Comparison of ENCODE assay signal across 13 cellular contexts in the genomic region with DNA sequence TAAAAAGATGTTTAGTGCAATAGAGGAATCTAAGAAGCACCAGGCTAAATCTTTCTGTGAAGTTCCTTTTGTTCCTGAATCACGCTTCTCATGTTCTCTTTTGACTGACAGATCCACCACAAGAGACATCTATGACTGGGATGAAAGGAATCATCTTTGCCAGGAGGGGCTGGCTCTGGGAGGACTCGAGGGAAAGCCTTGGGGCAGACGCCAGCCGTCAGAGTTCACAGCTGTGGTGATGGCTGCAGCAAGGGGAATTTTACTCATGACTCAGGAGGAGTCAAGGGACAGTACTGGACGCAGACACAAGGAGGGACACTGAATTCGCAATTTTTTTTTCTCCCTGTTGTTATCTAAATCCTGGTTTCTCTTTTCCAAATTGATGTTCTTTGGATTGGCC. TPM values are rescaled to one million over a fixed set of nuclear protein-coding genes. Genes with fewer than 3 reads are reported as not detected.
DNase-seq lines count a peak whose midpoint lies in the region; ATAC-seq, FAIRE-seq and TF ChIP-seq lines count a peak whose summit lies in the region.
"Had no signal": no experiment of that assay in that cellular context is flagged by ENCODE, and none has a peak within 500 bp of the region (broad histone marks: within the 10 kb centered on the region; RNA-seq: fewer than 3 reads in every experiment).

No MANE protein-coding gene starts in this region.

- peak; percentile 59 for ATAC-seq in Right ventricle myocardium inferior
- ATAC-seq: naive thymus-derived CD4-positive, alpha-beta T cell had no signal

- no peaks in the 10 kb centered on the region for H3K79me2 ChIP-seq in astrocyte (ENCODE audit: insufficient read depth, low read length)

- WGBS in esophagus squamous epithelium, 2 donors: 62 to 73% methylated on average over 6 of the region's 6 CpGs

- no peak for FAIRE-seq in astrocyte (lab: Jason Lieb, UNC)
- FAIRE-seq: colon, islet of Langerhans had no signal

- no peak overlapping the region for H3K9ac ChIP-seq in astrocyte (ENCODE audit: low read length)

- no peaks in the 10 kb centered on the region for H4K20me1 ChIP-seq in astrocyte (ENCODE audit: insufficient read depth, low read length)

- intact Hi-C loops in Right ventricle myocardium inferior (cut with DNase I) (no loop called here), cardiac septum (cut with DNase I) (no loop called here), esophagus squamous epithelium (cut with DNase I) (no loop called here)

- no peak overlapping the region for H3K4me3 Mint-ChIP-seq in astrocyte (ENCODE audit: unreplicated experiment)
- H3K4me3 Mint-ChIP-seq: naive thymus-derived CD4-positive, alpha-beta T cell; type B pancreatic cell had no signal

- H3K27me3 Mint-ChIP-seq in astrocyte (ENCODE audit: low read depth, unreplicated experiment): no peaks in the 10 kb centered on the region

- H3K27me3 ChIP-seq in astrocyte (ENCODE audit: insufficient read depth, low read length): no peaks in the 10 kb centered on the region
- H3K27me3 ChIP-seq in esophagus squamous epithelium: no peaks in the 10 kb centered on the region

- H3K4me1 ChIP-seq in astrocyte (ENCODE audit: insufficient read depth, low read length) (no peaks in the 10 kb centered on the region), esophagus squamous epithelium (no peaks in the 10 kb centered on the region)

- H3K27ac Mint-ChIP-seq in astrocyte (ENCODE audit: unreplicated experiment): peak overlapping the region; percentile 90
- H3K27ac Mint-ChIP-seq: naive thymus-derived CD4-positive, alpha-beta T cell; type B pancreatic cell had no signal

- H3K36me3 Mint-ChIP-seq in astrocyte (ENCODE audit: low read depth, unreplicated experiment): peaks cover 2% of the 10 kb centered on the region
- H3K36me3 Mint-ChIP-seq: type B pancreatic cell had no signal

- TF ChIP-seq POLR2A in esophagus squamous epithelium (IDR thresholded peaks at IDR 0.05): no peak

- H3K9me3 ChIP-seq in astrocyte (ENCODE audit: insufficient read depth, low read depth, low read length) (no peaks in the 10 kb centered on the region), esophagus squamous epithelium (no peaks in the 10 kb centered on the region)

- peak; percentile 61 for DNase-seq in Right ventricle myocardium inferior (ENCODE audit: missing footprints)
- DNase-seq in cardiac septum (ENCODE audit: low spot score): no peak
- DNase-seq in astrocyte (ENCODE audit: low read depth): peak; percentile 9
- peak; percentile 8 for DNase-seq in hepatic stellate cell (ENCODE audit: low spot score)
- DNase-seq in esophagus squamous epithelium (lab: John Stamatoyannopoulos, UW): no peak
- no peak for DNase-seq in stimulated activated CD4-positive, alpha-beta T cell treated with anti-CD3 and anti-CD28 coated beads, Interleukin-2, amount 100 ng/mL, for 24 hours
- no peak for DNase-seq in activated CD8-positive, alpha-beta memory T cell treated with anti-CD3 and anti-CD28 coated beads, Interleukin-2, amount 50 U/mL, for 4 hours
- DNase-seq in NCI-H128 (lab: John Stamatoyannopoulos, UW; ENCODE audit: unreplicated experiment): no peak
- DNase-seq: DND-41; naive thymus-derived CD4-positive, alpha-beta T cell had no signal

- H3K4me2 ChIP-seq in astrocyte (ENCODE audit: low read length): no peak overlapping the region

- H3K27ac ChIP-seq in astrocyte (ENCODE audit: low read depth, low read length) (no peak overlapping the region), esophagus squamous epithelium (no peak overlapping the region)

- peaks cover 2% of the 10 kb centered on the region for H3K9me3 Mint-ChIP-seq in astrocyte (ENCODE audit: unreplicated experiment)
- H3K9me3 Mint-ChIP-seq: type B pancreatic cell had no signal

- H3K4me3 ChIP-seq in astrocyte (ENCODE audit: insufficient read depth, low read depth, low read length): no peak overlapping the region
- no peak overlapping the region for H3K4me3 ChIP-seq in esophagus squamous epithelium

- no peak overlapping the region for H2AFZ ChIP-seq in astrocyte (ENCODE audit: low read depth, low read length)

- no peaks in the 10 kb centered on the region for H3K36me3 ChIP-seq in astrocyte (ENCODE audit: insufficient read depth, low read length)
- no peaks in the 10 kb centered on the region for H3K36me3 ChIP-seq in esophagus squamous epithelium

- H3K4me1 Mint-ChIP-seq in astrocyte (ENCODE audit: low read depth, unreplicated experiment): peaks cover 11% of the 10 kb centered on the region

- no peak for TF ChIP-seq CTCF in astrocyte (IDR thresholded peaks at IDR 0.05; ENCODE audit: insufficient read depth, low read depth, low read length)
- TF ChIP-seq CTCF in esophagus squamous epithelium (IDR thresholded peaks at IDR 0.05): no peak

RNA-seq across cellular contexts. Expression of a gene that starts 38.7 kb away (rescaled TPM):
- 11.8 TPM for total RNA-seq in Right ventricle myocardium inferior
- 15.6 TPM for total RNA-seq in cardiac septum
- total RNA-seq in astrocyte: 35.0 and 37.9 TPM in 2 replicates
- 10 to 100 TPM; 10.6 to 19.8 (median 15.6) TPM for total RNA-seq in esophagus squamous epithelium

Comparison
In these comparisons a context has a peak if more than half of its experiments do, and no peak if none do; other contexts are left out.
1. DNase-seq: peak in Right ventricle myocardium inferior (single experiment), astrocyte (single experiment) and hepatic stellate cell (single experiment); none in cardiac septum (single experiment), esophagus squamous epithelium (single experiment), stimulated activated CD4-positive, alpha-beta T cell treated with anti-CD3 and anti-CD28 coated beads, Interleukin-2, amount 100 ng/mL, for 24 hours (0 of 2), activated CD8-positive, alpha-beta memory T cell treated with anti-CD3 and anti-CD28 coated beads, Interleukin-2, amount 50 U/mL, for 4 hours (single experiment) and NCI-H128 (single experiment).